Comparison of ENCODE assay signal across 10 cellular contexts in genomic region chr6:157220485-157220884, GRCh38.
A peak's percentile ranks its signal among the peaks of the same experiment; 100 is the strongest.
DNase-seq lines count a peak whose midpoint lies in the region; ATAC-seq, FAIRE-seq and TF ChIP-seq lines count a peak whose summit lies in the region.
"Had no signal": no experiment of that assay in that cellular context is flagged by ENCODE, and none has a peak within 500 bp of the region (broad histone marks: within the 10 kb centered on the region; RNA-seq: fewer than 3 reads in every experiment).

No MANE protein-coding gene starts in this region.

- CTCF ChIA-PET in HepG2 (lab: Yijun Ruan, JAX; ENCODE audit: low intra/inter-chr PET ratio, low total read pairs) (no interaction called here), RWPE1 (lab: Yijun Ruan, JAX) (no interaction called here)

- H3K4me2 ChIP-seq in HepG2 (ENCODE audit: low read depth, low read length), result peak overlapping the region; percentile 75

- DNase-seq in HepG2 (ENCODE audit: low spot score) (no peak), right lobe of liver (no peak), adipocyte (ENCODE audit: low read depth) (no peak), lower lobe of right lung (no peak), aorta (no peak), AG08396 (ENCODE audit: low spot score) (no peak), RWPE1 (ENCODE audit: low spot score) (no peak)

- TF ChIP-seq RAD21 in HepG2 (CRISPR knock-in tag; IDR thresholded peaks at IDR 0.05), result no peak

- H3K36me3 ChIP-seq in HepG2 (replicated peaks in 1 of 2; ENCODE audit: control insufficient read depth in 1 of 2, insufficient read depth in 2 of 2, low read length in 2 of 2) (no peaks in the 10 kb centered on the region), right lobe of liver (no peaks in the 10 kb centered on the region), adipocyte (ENCODE audit: control insufficient read depth, insufficient read depth, low read length, severe bottlenecking) (no peaks in the 10 kb centered on the region), lower lobe of right lung (no peaks in the 10 kb centered on the region), aorta (ENCODE audit: control insufficient read depth in 1 of 2, insufficient read depth in 2 of 2, low read length in 1 of 2) (no peaks in the 10 kb centered on the region)
- H3K36me3 ChIP-seq: neutrophil had no signal

- no peaks in the 10 kb centered on the region for H3K9me3 ChIP-seq in HepG2 (ENCODE audit: low read length)
- no peaks in the 10 kb centered on the region for H3K9me3 ChIP-seq in right lobe of liver
- H3K9me3 ChIP-seq in adipocyte (ENCODE audit: control insufficient read depth, low read length), result no peaks in the 10 kb centered on the region
- H3K9me3 ChIP-seq in lower lobe of right lung, result no peaks in the 10 kb centered on the region
- no peaks in the 10 kb centered on the region for H3K9me3 ChIP-seq in aorta (ENCODE audit: control insufficient read depth, low read length)
- H3K9me3 ChIP-seq: neutrophil had no signal

- in situ Hi-C loops in HepG2 (cut with HindIII; ENCODE audit: extremely low pct_ligation_motif_present, low pct_unique_long_range_greater_than_20kb), result no loop called here

- no peak for TF ChIP-seq POLR2A in HepG2 (IDR thresholded peaks at IDR 0.05; ENCODE audit: insufficient read depth in 1 of 2, low read depth in 2 of 2, low read length in 2 of 2)
- TF ChIP-seq POLR2A in right lobe of liver (IDR thresholded peaks at IDR 0.05), result no peak

- 92% methylated on average over 1 of the region's 1 CpG for WGBS in HepG2 (ENCODE audit: low lambda C conversion rate)
- WGBS in right lobe of liver (ENCODE audit: insufficient coverage, low coverage, low lambda C conversion rate, missing lambda C conversion rate), result no CpG with 5 or more reads among the region's 1 CpG
- WGBS in aorta, 2 donors, result 49 to 53% methylated on average over 1 of the region's 1 CpG

- no TSS peak for BruUV-seq in HepG2 (replicated peaks; lab: Mats Ljungman, UMichigan)

- H3K27ac ChIP-seq in HepG2 (ENCODE audit: extremely low read length, insufficient read depth, low read length), result no peak overlapping the region
- H3K27ac ChIP-seq in right lobe of liver, result no peak overlapping the region
- H3K27ac ChIP-seq in lower lobe of right lung, result no peak overlapping the region
- H3K27ac ChIP-seq in aorta (ENCODE audit: low read depth in 1 of 2, low read length in 2 of 2), result peak overlapping the region; percentile 69 to 73
- no peak overlapping the region for H3K27ac ChIP-seq in RWPE1
- H3K27ac ChIP-seq: neutrophil had no signal

- H3K27me3 ChIP-seq in HepG2 (ENCODE audit: control insufficient read depth in 1 of 2, insufficient read depth in 2 of 2, low read length in 2 of 2) (peaks cover 13 to 57% of the 10 kb centered on the region in 2 experiments), right lobe of liver (no peaks in the 10 kb centered on the region), adipocyte (replicated peaks; ENCODE audit: control insufficient read depth, insufficient read depth, low read length) (no peaks in the 10 kb centered on the region), lower lobe of right lung (ENCODE audit: low read depth) (no peaks in the 10 kb centered on the region), aorta (ENCODE audit: control insufficient read depth in 1 of 2, insufficient read depth in 2 of 2, low read length in 1 of 2) (no peaks in the 10 kb centered on the region)

- H3K4me1 ChIP-seq in HepG2 (ENCODE audit: insufficient read depth, low read length), result peaks cover 23% of the 10 kb centered on the region
- H3K4me1 ChIP-seq in right lobe of liver, result no peaks in the 10 kb centered on the region
- peaks cover 35% of the 10 kb centered on the region for H3K4me1 ChIP-seq in adipocyte (ENCODE audit: control insufficient read depth, insufficient read depth, low read length)
- H3K4me1 ChIP-seq in lower lobe of right lung, result peaks cover 6% of the 10 kb centered on the region
- H3K4me1 ChIP-seq in aorta (ENCODE audit: control insufficient read depth in 1 of 2, insufficient read depth in 2 of 2, low read length in 2 of 2), result peaks cover 0 to 1% of the 10 kb centered on the region in 2 donors

- no peak overlapping the region for H3K9ac ChIP-seq in HepG2 (ENCODE audit: insufficient read depth, low read depth, low read length)
- H3K9ac ChIP-seq in adipocyte (ENCODE audit: low read length), result peak overlapping the region; percentile 90

- POLR2A ChIA-PET in HepG2 (lab: Yijun Ruan, JAX) (no interaction called here), RWPE1 (lab: Yijun Ruan, JAX; ENCODE audit: low non-redundant PET) (no interaction called here)

- no peak for FAIRE-seq in HepG2 (lab: Jason Lieb, UNC)
- FAIRE-seq: RCC 7860 had no signal

- ATAC-seq in HepG2, result no peak
- ATAC-seq in right lobe of liver, result no peak
- ATAC-seq in lower lobe of right lung, result no peak
- ATAC-seq in aorta (ENCODE audit: low FRiP score), result no peak
- no peak for ATAC-seq in GM18907 (IDR thresholded peaks at IDR 0.05; ENCODE audit: unreplicated experiment)

- no peak for TF ChIP-seq CTCF in HepG2 (CRISPR knock-in tag; IDR thresholded peaks at IDR 0.05)
- no peak for TF ChIP-seq CTCF in right lobe of liver (IDR thresholded peaks at IDR 0.05)
- TF ChIP-seq CTCF in lower lobe of right lung (IDR thresholded peaks at IDR 0.05), result no peak
- TF ChIP-seq CTCF in RWPE1 (conservative IDR thresholded peaks at IDR 0.05; ENCODE audit: low read depth), result no peak

- H3K4me3 ChIP-seq in HepG2 (replicated peaks in 1 of 3; ENCODE audit: insufficient read depth in 1 of 3, low read depth in 2 of 3, low read length in 3 of 3) (0 out of 6 replicates have a peak overlapping the region, but pooled peaks of 1 of the 3 experiments have one; percentile 22), right lobe of liver (no peak overlapping the region), adipocyte (ENCODE audit: low read length) (peak overlapping the region; percentile 85), lower lobe of right lung (peak overlapping the region; percentile 52), aorta (ENCODE audit: low read length in 2 of 2) (no peak overlapping the region)

- H3K79me2 ChIP-seq in HepG2 (ENCODE audit: insufficient read depth, low read length), result no peaks in the 10 kb centered on the region

- no peaks in the 10 kb centered on the region for H4K20me1 ChIP-seq in HepG2 (ENCODE audit: insufficient read depth, low read length)

- intact Hi-C loops in HepG2 (cut with micrococcal nuclease; ENCODE audit: unreplicated experiment) (loop anchor here (2.0 kb wide), 1 partner anchor 52 kb away; no protein-coding TSS in a partner anchor), right lobe of liver (cut with DNase I) (no loop called here), lower lobe of right lung (cut with DNase I) (no loop called here), aorta (cut with DNase I) (no loop called here)

- TF ChIP-seq EP300 in HepG2 (IDR thresholded peaks at IDR 0.05; ENCODE audit: low read depth in 2 of 2, low read length in 2 of 2), result no peak
- no peak for TF ChIP-seq EP300 in HepG2 (CRISPR knock-in tag; IDR thresholded peaks at IDR 0.05; ENCODE audit: borderline replicate concordance)

- H2AFZ ChIP-seq in HepG2 (ENCODE audit: low read length), result no peak overlapping the region

TF ChIP-seq in HepG2, 621 proteins besides CTCF, POLR2A, EP300 and RAD21 (continues in another document):
- TF ChIP-seq KIAA2018 (CRISPR knock-in tag; IDR thresholded peaks at IDR 0.05; ENCODE audit: borderline replicate concordance), result no peak

Comparison
In these comparisons a context has a peak if more than half of its experiments do, and no peak if none do; other contexts are left out.
1. H3K27ac ChIP-seq: peak in aorta (2 of 2); none in HepG2 (single experiment), right lobe of liver (0 of 3), lower lobe of right lung (single experiment) and RWPE1 (single experiment).
2. H3K4me3 ChIP-seq: peak in adipocyte (single experiment) and lower lobe of right lung (single experiment); none in right lobe of liver (0 of 3) and aorta (0 of 2).